8 cellular contexts compared by ENCODE assay signal in the genomic region with DNA sequence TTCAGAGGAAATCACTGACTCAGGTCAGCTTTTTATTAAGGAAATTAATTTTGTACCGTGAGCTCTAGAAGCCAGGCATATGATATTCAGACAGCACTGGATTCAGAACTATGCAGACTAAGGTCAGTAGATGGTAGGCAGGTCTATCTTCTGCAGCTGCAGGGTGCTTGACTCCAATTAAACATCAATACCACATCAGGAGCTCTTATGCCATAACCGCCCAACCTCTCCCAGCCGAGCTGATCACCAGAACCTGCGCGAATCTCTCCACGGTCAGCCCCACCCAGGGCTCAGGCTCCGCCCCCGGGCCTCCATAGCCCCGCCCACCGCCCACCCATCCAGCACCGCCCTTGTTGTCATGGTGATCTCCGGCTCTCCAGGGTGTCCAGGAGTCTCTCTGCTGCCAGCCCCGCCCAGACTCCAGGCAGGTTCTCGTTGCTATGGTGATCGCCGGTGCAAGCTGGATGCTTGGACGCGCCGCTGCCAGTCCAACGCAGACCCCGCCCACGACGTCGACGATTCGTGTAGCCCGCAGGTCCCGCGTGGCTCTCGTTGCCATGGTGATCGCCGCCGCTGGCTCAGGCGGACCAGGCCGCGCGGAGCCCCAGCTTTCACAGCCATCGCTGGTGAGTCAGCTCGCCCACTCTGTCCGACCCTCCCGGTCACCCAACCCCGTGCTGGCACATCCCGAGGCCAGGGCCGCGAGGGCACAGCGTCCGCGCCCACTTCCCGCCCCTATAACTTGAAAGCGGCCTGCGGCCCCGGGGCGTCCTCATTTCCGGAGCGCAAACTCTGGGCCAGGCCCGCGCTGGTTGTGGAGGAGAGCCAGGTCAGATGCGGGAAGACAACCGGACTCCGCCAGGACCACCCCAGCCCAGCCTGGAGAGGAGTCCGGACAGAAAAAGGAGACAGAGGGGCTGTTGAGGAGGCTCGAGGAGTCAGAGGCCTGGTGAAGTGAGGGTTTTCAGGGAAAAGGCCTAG. TPM values are rescaled to one million over a fixed set of nuclear protein-coding genes. Genes with fewer than 3 reads are reported as not detected.
DNase-seq lines count a peak whose midpoint lies in the region; ATAC-seq, FAIRE-seq and TF ChIP-seq lines count a peak whose summit lies in the region.

A gene with protein sequence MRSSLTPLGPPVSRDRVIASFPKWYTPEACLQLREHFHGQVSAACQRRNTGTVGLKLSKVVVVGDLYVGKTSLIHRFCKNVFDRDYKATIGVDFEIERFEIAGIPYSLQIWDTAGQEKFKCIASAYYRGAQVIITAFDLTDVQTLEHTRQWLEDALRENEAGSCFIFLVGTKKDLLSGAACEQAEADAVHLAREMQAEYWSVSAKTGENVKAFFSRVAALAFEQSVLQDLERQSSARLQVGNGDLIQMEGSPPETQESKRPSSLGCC (plus strand): TSS at position 552 of the 981 bp plus-strand sequence. CDS start 1,140 bp downstream, outside the sequence.

- H3K9me3 Mint-ChIP-seq in activated naive CD4-positive, alpha-beta T cell treated with anti-CD3 and anti-CD28 coated beads, Interleukin-2, amount 10 ng/mL, durations not matched to agents 7 days and 5 days: no peaks in the 10 kb centered on the region

- peak; percentile 91 for FAIRE-seq in G401.6 (lab: Jason Lieb, UNC)
- FAIRE-seq in frontal cortex (lab: Jason Lieb, UNC): no peak

- H3K27me3 ChIP-seq in SJCRH30 (no peaks in the 10 kb centered on the region), neural cell (ENCODE audit: insufficient read depth, low read depth, low read length) (no peaks in the 10 kb centered on the region)

- H3K79me2 ChIP-seq in neural cell (replicated peaks; ENCODE audit: insufficient read depth, low read length): peaks cover 5% of the 10 kb centered on the region

- CTCF ChIA-PET in activated naive CD4-positive, alpha-beta T cell treated with anti-CD3 and anti-CD28 coated beads, Interleukin-2, amount 10 ng/mL, durations not matched to agents 7 days and 5 days (lab: Charles Lee): no interaction called here

- peak within 1 kb of the TSS; percentile 54 for H2AFZ ChIP-seq in neural cell (ENCODE audit: low read depth, low read length)

- peak; percentile 46 for TF ChIP-seq EP300 in neural cell (conservative IDR thresholded peaks at IDR 0.05; ENCODE audit: poor library complexity, severe bottlenecking)

- 0 out of 2 replicates have a peak, but pooled peaks cover 2% of the 10 kb centered on the region for H3K4me1 ChIP-seq in SJCRH30

- H3K9me3 ChIP-seq in SJCRH30 (replicated peaks): no peaks in the 10 kb centered on the region
- H3K9me3 ChIP-seq in neural cell (ENCODE audit: low read length): no peaks in the 10 kb centered on the region

- peak within 1 kb of the TSS; percentile 65 for H3K4me3 Mint-ChIP-seq in activated naive CD4-positive, alpha-beta T cell treated with anti-CD3 and anti-CD28 coated beads, Interleukin-2, amount 10 ng/mL, durations not matched to agents 7 days and 5 days

- H3K27ac Mint-ChIP-seq in activated naive CD4-positive, alpha-beta T cell treated with anti-CD3 and anti-CD28 coated beads, Interleukin-2, amount 10 ng/mL, durations not matched to agents 7 days and 5 days: no peak within 1 kb of the TSS

- H3K4me3 ChIP-seq in SJCRH30: no peak within 1 kb of the TSS
- H3K4me3 ChIP-seq in neural cell (ENCODE audit: low read length): peak within 1 kb of the TSS; percentile 91

- peak within 1 kb of the TSS; percentile 78 for H3K9ac ChIP-seq in neural cell (ENCODE audit: low read length)

- TF ChIP-seq CTCF in neural cell (IDR thresholded peaks at IDR 0.05; ENCODE audit: poor library complexity, severe bottlenecking): no peak

- H3F3A ChIP-seq in neural cell (ENCODE audit: insufficient read depth, low read length, poor library complexity, severe bottlenecking): peaks cover 4% of the 10 kb centered on the region

- no peaks in the 10 kb centered on the region for H3K9me2 ChIP-seq in neural cell (ENCODE audit: insufficient read depth, low read length)

- DNase-seq in LHCN-M2 (ENCODE audit: low read depth) (peak; percentile 60), SJCRH30 (peak; percentile 32 to 36), frontal cortex (ENCODE audit: low spot score in 2 of 2) (peak; percentile 82 to 95)
- peak; percentile 94 for DNase-seq in activated naive CD4-positive, alpha-beta T cell treated with anti-CD3 and anti-CD28 coated beads, Interleukin-2, amount 10 ng/mL, durations not matched to agents 7 days and 5 days
- DNase-seq in stimulated activated naive CD4-positive, alpha-beta T cell treated with Interleukin-2 at 50 U/mL for 16 hours (lab: John Stamatoyannopoulos, UW): peak; percentile 88

- H3K36me3 ChIP-seq in SJCRH30 (no peaks in the 10 kb centered on the region), neural cell (ENCODE audit: insufficient read depth, low read length) (no peaks in the 10 kb centered on the region)

- H3K4me2 ChIP-seq in neural cell (ENCODE audit: low read length): peak within 1 kb of the TSS; percentile 100

- H3K27me3 Mint-ChIP-seq in activated naive CD4-positive, alpha-beta T cell treated with anti-CD3 and anti-CD28 coated beads, Interleukin-2, amount 10 ng/mL, durations not matched to agents 7 days and 5 days: peaks cover 40% of the 10 kb centered on the region

- peaks cover 51% of the 10 kb centered on the region for H3K4me1 Mint-ChIP-seq in activated naive CD4-positive, alpha-beta T cell treated with anti-CD3 and anti-CD28 coated beads, Interleukin-2, amount 10 ng/mL, durations not matched to agents 7 days and 5 days

- TF ChIP-seq RAD21 in neural cell (conservative IDR thresholded peaks at IDR 0.05): no peak

- H3K27ac ChIP-seq in SJCRH30: no peak within 1 kb of the TSS
- peak within 1 kb of the TSS; percentile 72 for H3K27ac ChIP-seq in neural cell (ENCODE audit: low read length)

- ATAC-seq in GM19328 (IDR thresholded peaks at IDR 0.05; ENCODE audit: unreplicated experiment): no peak

- H3K36me3 Mint-ChIP-seq in activated naive CD4-positive, alpha-beta T cell treated with anti-CD3 and anti-CD28 coated beads, Interleukin-2, amount 10 ng/mL, durations not matched to agents 7 days and 5 days: no peaks in the 10 kb centered on the region

- no peaks in the 10 kb centered on the region for H4K20me1 ChIP-seq in neural cell (ENCODE audit: insufficient read depth)

TF ChIP-seq in neural cell, 6 proteins besides CTCF, POLR2A, EP300 and RAD21:
- no peak for TF ChIP-seq TAF1 (IDR thresholded peaks at IDR 0.05; ENCODE audit: low read depth)
- no peak for TF ChIP-seq EZH2 (IDR thresholded peaks at IDR 0.05; ENCODE audit: borderline replicate concordance, insufficient read depth, low read length, poor library complexity, severe bottlenecking)
- peak; percentile 97 for TF ChIP-seq MXI1 (conservative IDR thresholded peaks at IDR 0.05; ENCODE audit: poor library complexity, severe bottlenecking)
- peak; percentile 51 for TF ChIP-seq POLR2AphosphoS5 (IDR thresholded peaks at IDR 0.05)
- TF ChIP-seq, protein P1, sequence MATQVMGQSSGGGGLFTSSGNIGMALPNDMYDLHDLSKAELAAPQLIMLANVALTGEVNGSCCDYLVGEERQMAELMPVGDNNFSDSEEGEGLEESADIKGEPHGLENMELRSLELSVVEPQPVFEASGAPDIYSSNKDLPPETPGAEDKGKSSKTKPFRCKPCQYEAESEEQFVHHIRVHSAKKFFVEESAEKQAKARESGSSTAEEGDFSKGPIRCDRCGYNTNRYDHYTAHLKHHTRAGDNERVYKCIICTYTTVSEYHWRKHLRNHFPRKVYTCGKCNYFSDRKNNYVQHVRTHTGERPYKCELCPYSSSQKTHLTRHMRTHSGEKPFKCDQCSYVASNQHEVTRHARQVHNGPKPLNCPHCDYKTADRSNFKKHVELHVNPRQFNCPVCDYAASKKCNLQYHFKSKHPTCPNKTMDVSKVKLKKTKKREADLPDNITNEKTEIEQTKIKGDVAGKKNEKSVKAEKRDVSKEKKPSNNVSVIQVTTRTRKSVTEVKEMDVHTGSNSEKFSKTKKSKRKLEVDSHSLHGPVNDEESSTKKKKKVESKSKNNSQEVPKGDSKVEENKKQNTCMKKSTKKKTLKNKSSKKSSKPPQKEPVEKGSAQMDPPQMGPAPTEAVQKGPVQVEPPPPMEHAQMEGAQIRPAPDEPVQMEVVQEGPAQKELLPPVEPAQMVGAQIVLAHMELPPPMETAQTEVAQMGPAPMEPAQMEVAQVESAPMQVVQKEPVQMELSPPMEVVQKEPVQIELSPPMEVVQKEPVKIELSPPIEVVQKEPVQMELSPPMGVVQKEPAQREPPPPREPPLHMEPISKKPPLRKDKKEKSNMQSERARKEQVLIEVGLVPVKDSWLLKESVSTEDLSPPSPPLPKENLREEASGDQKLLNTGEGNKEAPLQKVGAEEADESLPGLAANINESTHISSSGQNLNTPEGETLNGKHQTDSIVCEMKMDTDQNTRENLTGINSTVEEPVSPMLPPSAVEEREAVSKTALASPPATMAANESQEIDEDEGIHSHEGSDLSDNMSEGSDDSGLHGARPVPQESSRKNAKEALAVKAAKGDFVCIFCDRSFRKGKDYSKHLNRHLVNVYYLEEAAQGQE (IDR thresholded peaks at IDR 0.05; ENCODE audit: borderline replicate concordance): no peak
- peak; percentile 51 for TF ChIP-seq SMC3 (conservative IDR thresholded peaks at IDR 0.05; ENCODE audit: poor library complexity)
TF ChIP-seq in neural cell: peak in this region for 3.

RNA-seq across cellular contexts. Expression of the gene that starts here (rescaled TPM):
- under 0.01 and 0.11 TPM in 2 replicates for total RNA-seq in LHCN-M2 (2014; rRNA removed)
- polyA plus RNA-seq in LHCN-M2 (2012): 0.16 TPM
- total RNA-seq in SJCRH30 (2014; rRNA removed; shearing (Covaris generic)): not detected in 2 replicates
- 2.9 TPM for total RNA-seq in frontal cortex
- 3.2 TPM in 2 replicates for polyA plus RNA-seq in neural cell
- polyA minus RNA-seq in neural cell: 6.3 and 7.2 TPM in 2 replicates

Comparison
In these comparisons a context has a peak if more than half of its experiments do, and no peak if none do; other contexts are left out.
1. Peak in DNase-seq in LHCN-M2; RNA of the gene not detected or under 1 TPM.
2. Peak in DNase-seq in SJCRH30; RNA of the gene not detected or under 1 TPM.
3. DNase-seq: peak in every context shown above with its lines; median percentile 94 in activated naive CD4-positive, alpha-beta T cell treated with anti-CD3 and anti-CD28 coated beads, Interleukin-2, amount 10 ng/mL, durations not matched to agents 7 days and 5 days; 88 in frontal cortex; 88 in stimulated activated naive CD4-positive, alpha-beta T cell treated with Interleukin-2 at 50 U/mL for 16 hours; 60 in LHCN-M2; 34 in SJCRH30.